Comparison of ENCODE assay signal across 15 cellular contexts in the genomic region with DNA sequence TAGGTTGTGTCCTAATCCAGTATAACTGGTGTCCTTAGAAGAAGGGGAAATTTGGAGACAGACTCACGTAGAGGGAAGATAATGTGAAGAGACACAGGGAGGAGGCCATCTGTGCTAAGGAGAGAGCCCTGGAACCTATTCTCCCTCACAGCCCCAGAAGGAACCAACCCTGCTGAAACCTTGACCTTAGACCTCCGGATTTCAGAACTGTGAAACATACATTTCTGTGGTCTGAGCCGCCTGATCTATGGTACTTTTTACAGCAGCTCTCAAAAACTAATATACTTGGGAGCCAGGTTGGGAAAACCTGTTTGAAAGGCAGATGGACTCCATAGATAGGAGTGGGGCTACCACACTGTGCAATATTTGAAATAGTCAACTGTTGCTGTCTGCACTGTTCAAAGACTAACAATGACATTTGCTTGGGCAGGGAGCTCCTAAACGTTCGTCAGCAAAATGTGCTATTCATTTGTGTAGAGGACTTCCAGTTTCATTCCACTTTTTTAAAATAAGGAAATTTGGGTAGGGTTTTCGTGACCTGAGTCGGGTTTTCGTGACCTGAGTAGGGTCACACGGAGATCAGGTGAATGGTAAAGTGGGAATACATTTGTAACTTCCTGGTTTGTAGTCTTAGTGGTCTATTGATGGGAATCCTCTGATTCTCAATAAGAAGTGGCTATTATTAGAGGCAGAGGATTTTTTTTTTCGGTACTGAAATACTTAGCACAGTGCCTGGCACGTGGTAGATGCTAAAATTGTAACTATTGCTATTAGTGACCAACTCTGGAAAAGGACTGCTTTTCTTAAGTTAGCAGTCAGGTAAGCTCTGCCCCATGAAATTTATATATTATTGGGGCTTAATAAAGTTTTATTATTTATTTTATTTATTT. TPM values are rescaled to one million over a fixed set of nuclear protein-coding genes. Genes with fewer than 3 reads are reported as not detected.
DNase-seq lines count a peak whose midpoint lies in the region; ATAC-seq, FAIRE-seq and TF ChIP-seq lines count a peak whose summit lies in the region.
"Had no signal": no experiment of that assay in that cellular context is flagged by ENCODE, and none has a peak within 500 bp of the region (broad histone marks: within the 10 kb centered on the region; RNA-seq: fewer than 3 reads in every experiment).

No MANE protein-coding gene starts in this region.

- FAIRE-seq in GM12891 (lab: Jason Lieb, UNC), result peak; percentile 61
- FAIRE-seq: K562 had no signal

- H3K9me3 Mint-ChIP-seq in activated naive CD8-positive, alpha-beta T cell treated with anti-CD3 and anti-CD28 coated beads for 36 hours, result no peaks in the 10 kb centered on the region
- H3K9me3 Mint-ChIP-seq: naive B cell had no signal

- H3K4me1 Mint-ChIP-seq in activated naive CD8-positive, alpha-beta T cell treated with anti-CD3 and anti-CD28 coated beads for 36 hours, result peaks cover 42% of the 10 kb centered on the region

- H3K27me3 ChIP-seq in spleen (replicated peaks in 1 of 7), result no peaks in the 10 kb centered on the region

- DNase-seq in GM12891 (ENCODE audit: insufficient read length, low spot score), result no peak
- DNase-seq in activated naive CD8-positive, alpha-beta T cell treated with anti-CD3 and anti-CD28 coated beads for 36 hours, result no peak
- DNase-seq in spleen, result no peak
- DNase-seq in mucosa of gallbladder (ENCODE audit: low spot score), result no peak
- DNase-seq in kidney tubule cell (ENCODE audit: low spot score), result no peak
- DNase-seq: head of caudate nucleus; naive B cell; NCI-H1694; NCI-H526 treated with DMSO at 0.1 percent for 48 hours; SHP77; stimulated activated CD4-positive, alpha-beta T cell treated with anti-CD3 and anti-CD28 coated beads, Interleukin-4, amount 100 ng/mL, for 1 hour had no signal

- H3K4me1 ChIP-seq in spleen, result peaks cover 6 to 72% (median 39%) of the 10 kb centered on the region in 6 donors

- TF ChIP-seq POLR2A in GM12891 (IDR thresholded peaks at IDR 0.05; ENCODE audit: low read depth, low read length), result no peak
- TF ChIP-seq POLR2A in spleen (IDR thresholded peaks at IDR 0.05), result no peak

- H3K36me3 ChIP-seq in spleen, result peaks cover 3 to 45% (median 34%) of the 10 kb centered on the region in 6 donors

- no peaks in the 10 kb centered on the region for H3K9me3 ChIP-seq in spleen

- H3K4me3 Mint-ChIP-seq in activated naive CD8-positive, alpha-beta T cell treated with anti-CD3 and anti-CD28 coated beads for 36 hours, result no peak overlapping the region
- H3K4me3 Mint-ChIP-seq: naive B cell had no signal

- no peak for TF ChIP-seq CTCF in spleen (IDR thresholded peaks at IDR 0.05 in 8 of 11, conservative IDR thresholded peaks at IDR 0.05 in 3 of 11)

- ATAC-seq in HG03066 (IDR thresholded peaks at IDR 0.05; ENCODE audit: low read depth, unreplicated experiment), result peak; percentile 59
- no peak for ATAC-seq in GM19035 (IDR thresholded peaks at IDR 0.05; ENCODE audit: unreplicated experiment)
- ATAC-seq: K562 had no signal

- H3K36me3 Mint-ChIP-seq in activated naive CD8-positive, alpha-beta T cell treated with anti-CD3 and anti-CD28 coated beads for 36 hours, result peaks cover 36% of the 10 kb centered on the region

- no peaks in the 10 kb centered on the region for H3K27me3 Mint-ChIP-seq in activated naive CD8-positive, alpha-beta T cell treated with anti-CD3 and anti-CD28 coated beads for 36 hours
- H3K27me3 Mint-ChIP-seq: naive B cell had no signal

- WGBS in spleen, 5 donors, result 68 to 80% (median 72%) methylated on average over 11 of the region's 11 CpGs

- H3K27ac Mint-ChIP-seq in activated naive CD8-positive, alpha-beta T cell treated with anti-CD3 and anti-CD28 coated beads for 36 hours, result peak overlapping the region; percentile 63

- intact Hi-C loops in spleen (cut with DNase I; ENCODE audit: low total_unique reads), result no loop called here

- H3K4me3 ChIP-seq in spleen, result no peak overlapping the region
- H3K4me3 ChIP-seq: K562 had no signal

- peak overlapping the region; percentile 9 to 73 (median 37) for H3K27ac ChIP-seq in spleen

TF ChIP-seq in GM12891, 5 proteins besides CTCF, POLR2A, EP300 and RAD21:
- TF ChIP-seq TAF1 (IDR thresholded peaks at IDR 0.05; ENCODE audit: low read depth, low read length), result no peak
- TF ChIP-seq SPI1 (IDR thresholded peaks at IDR 0.05; ENCODE audit: low read depth, low read length), result no peak

RNA-seq across cellular contexts. Expression of a gene that starts 11.4 kb away (rescaled TPM):
- 2.6 TPM for polyA plus RNA-seq in GM12891 (2012; ENCODE audit: low read depth, missing spikeins)
- 100 to 1,000 TPM; 167 to 175 TPM for total RNA-seq in activated naive CD8-positive, alpha-beta T cell treated with anti-CD3 and anti-CD28 coated beads for 36 hours
- total RNA-seq in spleen (10 to 100 TPM; 39.6 to 63.9 (median 49.2) TPM), mucosa of gallbladder (8.1 TPM)
- polyA plus RNA-seq in spleen, result 10 to 100 TPM; 13.6 to 21.9 (median 15.7) TPM
- total RNA-seq: chondrocyte had no signal
- polyA plus RNA-seq: K562 had no signal

RNA-seq across cellular contexts. Expression of a gene that starts 33.4 kb away (rescaled TPM):
- polyA plus RNA-seq in GM12891 (2012; ENCODE audit: low read depth, missing spikeins), result 1.6 TPM
- total RNA-seq in activated naive CD8-positive, alpha-beta T cell treated with anti-CD3 and anti-CD28 coated beads for 36 hours, result 1 to 10 TPM; 3.3 to 4.0 TPM
- total RNA-seq in spleen, result 1 to 10 TPM; 4.3 to 7.3 (median 6.0) TPM
- polyA plus RNA-seq in spleen, result 1 to 10 TPM in 1 of 3 donors, under 1 TPM in 2; 0.91 to 2.0 (median 0.93) TPM
- 25.2 TPM for total RNA-seq in mucosa of gallbladder
